Comparison of ENCODE assay signal across 12 cellular contexts in genomic region chr4:147362868-147363440, GRCh38.
DNase-seq lines count a peak whose midpoint lies in the region; ATAC-seq and TF ChIP-seq lines count a peak whose summit lies in the region.
"Had no signal": no experiment of that assay in that cellular context is flagged by ENCODE, and none has a peak within 500 bp of the region (broad histone marks: within the 10 kb centered on the region; RNA-seq: fewer than 3 reads in every experiment).

No MANE protein-coding gene starts in this region.

- H3K27me3 Mint-ChIP-seq in activated CD8-positive, alpha-beta T cell treated with anti-CD3 and anti-CD28 coated beads, Interleukin-2, amount 10 ng/mL, durations not matched to agents 7 days and 5 days (ENCODE audit: low read depth) = no peaks in the 10 kb centered on the region

- CTCF ChIA-PET in activated CD8-positive, alpha-beta T cell treated with anti-CD3 and anti-CD28 coated beads, Interleukin-2, amount 10 ng/mL, durations not matched to agents 7 days and 5 days (lab: Charles Lee) = no interaction called here

- no peaks in the 10 kb centered on the region for H3K9me3 Mint-ChIP-seq in activated CD8-positive, alpha-beta T cell treated with anti-CD3 and anti-CD28 coated beads, Interleukin-2, amount 10 ng/mL, durations not matched to agents 7 days and 5 days (ENCODE audit: insufficient read depth)

- H3K36me3 Mint-ChIP-seq in activated CD8-positive, alpha-beta T cell treated with anti-CD3 and anti-CD28 coated beads, Interleukin-2, amount 10 ng/mL, durations not matched to agents 7 days and 5 days (ENCODE audit: low read depth) = no peaks in the 10 kb centered on the region

- peak overlapping the region; percentile 5 to 90 (median 74) for H3K27ac ChIP-seq in heart right ventricle

- H3K36me3 ChIP-seq in BE2C (no peaks in the 10 kb centered on the region), heart right ventricle (no peaks in the 10 kb centered on the region)

- H3K4me3 ChIP-seq in BE2C (ENCODE audit: low read depth, low read length) = no peak overlapping the region
- no peak overlapping the region for H3K4me3 ChIP-seq in heart right ventricle

- ATAC-seq in heart right ventricle (peak; percentile 62 to 88 (median 80)), HG02610 (IDR thresholded peaks at IDR 0.05; ENCODE audit: unreplicated experiment) (no peak)
- no peak for ATAC-seq in activated CD8-positive, alpha-beta T cell treated with anti-CD3 and anti-CD28 coated beads, Interleukin-2, amount 10 ng/mL, durations not matched to agents 7 days and 5 days

- intact Hi-C loops in heart right ventricle (cut with DNase I) = loop anchor here in 2 of 10 donors (5.0 to 10.0 kb wide), 2 partner anchors 122 to 129 kb away; partner anchors contain the start of gene EDNRA (in 1 of the 2)
- intact Hi-C loops in posterior vena cava (cut with DNase I) = no loop called here

- peak; percentile 79 for DNase-seq in BE2C
- DNase-seq in astrocyte of the hippocampus (ENCODE audit: low read depth, low spot score) = peak; percentile 13
- peak; percentile 76 to 84 for DNase-seq in heart right ventricle
- DNase-seq in posterior vena cava (ENCODE audit: low spot score) = peak; percentile 82
- no peak for DNase-seq in activated naive CD4-positive, alpha-beta T cell treated with Interleukin-2 at 50 U/mL for 16 hours
- no peak for DNase-seq in activated CD8-positive, alpha-beta T cell treated with anti-CD3 and anti-CD28 coated beads, Interleukin-2, amount 10 ng/mL, durations not matched to agents 7 days and 5 days
- no peak for DNase-seq in activated T-cell treated with anti-CD3 and anti-CD28 coated beads for 4 hours
- DNase-seq: activated CD4-positive, alpha-beta T cell treated with anti-CD3 and anti-CD28 coated beads, Interleukin-2, amount 50 U/mL, for 4 hours; AML-193; NCI-H1092; RPMI8226 had no signal

- H3K27me3 ChIP-seq in BE2C (no peaks in the 10 kb centered on the region), heart right ventricle (no peaks in the 10 kb centered on the region)

- no peak overlapping the region for H3K4me3 Mint-ChIP-seq in activated CD8-positive, alpha-beta T cell treated with anti-CD3 and anti-CD28 coated beads, Interleukin-2, amount 10 ng/mL, durations not matched to agents 7 days and 5 days

- TF ChIP-seq CTCF in BE2C (IDR thresholded peaks at IDR 0.05; ENCODE audit: low read depth, low read length) = no peak
- no peak for TF ChIP-seq CTCF in heart right ventricle (IDR thresholded peaks at IDR 0.05)

- peaks cover 3% of the 10 kb centered on the region for H3K4me1 Mint-ChIP-seq in activated CD8-positive, alpha-beta T cell treated with anti-CD3 and anti-CD28 coated beads, Interleukin-2, amount 10 ng/mL, durations not matched to agents 7 days and 5 days (ENCODE audit: low read depth)

- 21 to 26% methylated on average over 4 of the region's 4 CpGs for WGBS in heart right ventricle, 2 donors

- POLR2A ChIA-PET in activated CD8-positive, alpha-beta T cell treated with anti-CD3 and anti-CD28 coated beads, Interleukin-2, amount 10 ng/mL, durations not matched to agents 7 days and 5 days (lab: Charles Lee) = no interaction called here

- H3K9me3 ChIP-seq in BE2C (no peaks in the 10 kb centered on the region), heart right ventricle (no peaks in the 10 kb centered on the region)

- no peak overlapping the region for H3K27ac Mint-ChIP-seq in activated CD8-positive, alpha-beta T cell treated with anti-CD3 and anti-CD28 coated beads, Interleukin-2, amount 10 ng/mL, durations not matched to agents 7 days and 5 days

- H3K4me1 ChIP-seq in BE2C = peaks cover 34% of the 10 kb centered on the region
- peaks cover 0 to 36% (median 12%) of the 10 kb centered on the region in 9 donors for H3K4me1 ChIP-seq in heart right ventricle

Comparison
In these comparisons a context has a peak if more than half of its experiments do, and no peak if none do; other contexts are left out.
1. DNase-seq: peak in BE2C (single experiment), astrocyte of the hippocampus (single experiment), heart right ventricle (2 of 2) and posterior vena cava (single experiment); none in activated naive CD4-positive, alpha-beta T cell treated with Interleukin-2 at 50 U/mL for 16 hours (single experiment), activated CD8-positive, alpha-beta T cell treated with anti-CD3 and anti-CD28 coated beads, Interleukin-2, amount 10 ng/mL, durations not matched to agents 7 days and 5 days (single experiment) and activated T-cell treated with anti-CD3 and anti-CD28 coated beads for 4 hours (single experiment).
2. ATAC-seq: peak in heart right ventricle (8 of 8); none in activated CD8-positive, alpha-beta T cell treated with anti-CD3 and anti-CD28 coated beads, Interleukin-2, amount 10 ng/mL, durations not matched to agents 7 days and 5 days (single experiment) and HG02610 (single experiment).